Comparison of ENCODE assay signal across 8 cellular contexts in the genomic region with DNA sequence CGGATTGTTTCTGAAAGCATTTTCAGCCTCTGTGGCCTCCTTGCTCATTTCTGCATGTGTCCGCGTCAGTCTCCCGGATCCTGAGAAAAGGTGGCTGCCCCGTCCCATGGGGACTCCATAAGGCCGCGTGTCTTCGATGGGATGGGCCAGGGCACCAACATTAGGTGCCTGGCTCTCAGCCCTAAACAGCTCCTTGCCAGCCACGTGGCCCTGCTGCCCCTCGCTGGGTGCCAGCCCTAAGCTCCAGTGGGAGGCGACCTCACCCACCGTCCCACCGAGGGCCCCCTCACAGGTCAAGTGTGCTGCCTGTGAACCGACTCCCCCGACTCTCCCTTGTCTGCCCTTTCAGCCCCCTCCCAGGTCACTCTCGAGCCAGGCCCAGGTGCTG. TPM values are rescaled to one million over a fixed set of nuclear protein-coding genes. Genes with fewer than 3 reads are reported as not detected.
A peak's percentile ranks its signal among the peaks of the same experiment; 100 is the strongest.
DNase-seq lines count a peak whose midpoint lies in the region; ATAC-seq, FAIRE-seq and TF ChIP-seq lines count a peak whose summit lies in the region.

No MANE protein-coding gene starts in this region.

- H2AFZ ChIP-seq in GM23338 (peak overlapping the region; percentile 76), trophoblast cell (ENCODE audit: insufficient read depth, low read length, poor library complexity) (peak overlapping the region; percentile 61)

- no peak for TF ChIP-seq POLR2A in Peyer's patch (IDR thresholded peaks at IDR 0.05)
- TF ChIP-seq POLR2A in esophagus muscularis mucosa (IDR thresholded peaks at IDR 0.05; ENCODE audit: low read depth), result no peak

- intact Hi-C loops in esophagus muscularis mucosa (cut with DNase I), result loop anchor here (2.0 kb wide), 1 partner anchor 27 kb away; a partner anchor contains a TSS
- intact Hi-C loops in head of caudate nucleus (cut with DNase I), result no loop called here

- no peak overlapping the region for H2BK12ac ChIP-seq in trophoblast cell (ENCODE audit: low read length)

- TF ChIP-seq EP300 in esophagus muscularis mucosa (IDR thresholded peaks at IDR 0.05), result no peak

- peak overlapping the region; percentile 9 for H2BK120ac ChIP-seq in trophoblast cell (ENCODE audit: insufficient read depth, low read length, poor library complexity)

- WGBS in esophagus muscularis mucosa, result 0% methylated on average over 6 of the region's 16 CpGs
- no CpG with 5 or more reads among the region's 16 CpGs for WGBS in trophoblast cell (ENCODE audit: extremely low coverage, insufficient coverage, insufficient read length)

- peak overlapping the region; percentile 96 for H3K4me2 ChIP-seq in GM23338
- H3K4me2 ChIP-seq in trophoblast cell (ENCODE audit: low read length), result peak overlapping the region; percentile 81

- H3K4me3 ChIP-seq in GM23338 (peak overlapping the region; percentile 83), Peyer's patch (peak overlapping the region; percentile 68 to 96 (median 85)), esophagus muscularis mucosa (peak overlapping the region; percentile 89 to 95 (median 92)), trophoblast cell (ENCODE audit: low read depth, low read length) (peak overlapping the region; percentile 86)

- H3K27me3 Mint-ChIP-seq in GM23338 (ENCODE audit: insufficient read depth, low read depth, poor library complexity), result peaks cover 25% of the 10 kb centered on the region

- H3K79me1 ChIP-seq in trophoblast cell (ENCODE audit: low read length), result peaks cover 9% of the 10 kb centered on the region

- no peaks in the 10 kb centered on the region for H3K9me3 ChIP-seq in Peyer's patch
- H3K9me3 ChIP-seq in esophagus muscularis mucosa, result no peaks in the 10 kb centered on the region
- peaks cover 2% of the 10 kb centered on the region for H3K9me3 ChIP-seq in trophoblast cell (ENCODE audit: insufficient read depth, low read depth, low read length)

- H4K8ac ChIP-seq in trophoblast cell (ENCODE audit: low read depth, low read length), result peak overlapping the region; percentile 61

- peaks cover 13% of the 10 kb centered on the region for H3F3A ChIP-seq in GM23338 (replicated peaks; ENCODE audit: low read depth)

- peaks cover 13% of the 10 kb centered on the region; the same call in 1 of the 2 replicates for H3K79me2 ChIP-seq in GM23338 (replicated peaks; ENCODE audit: insufficient read depth)
- H3K79me2 ChIP-seq in trophoblast cell (ENCODE audit: control insufficient read depth, insufficient read depth, low read length, poor library complexity), result peaks cover 9% of the 10 kb centered on the region

- peaks cover 9% of the 10 kb centered on the region; the same call in 1 of the 2 replicates for H3K4me1 ChIP-seq in GM23338 (ENCODE audit: insufficient read depth)
- peaks cover 0 to 59% (median 15%) of the 10 kb centered on the region in 4 donors for H3K4me1 ChIP-seq in Peyer's patch
- peaks cover 31 to 48% (median 38%) of the 10 kb centered on the region in 4 donors for H3K4me1 ChIP-seq in esophagus muscularis mucosa
- peaks cover 11 to 13% of the 10 kb centered on the region in 2 experiments for H3K4me1 ChIP-seq in trophoblast cell (ENCODE audit: control insufficient read depth in 1 of 2, insufficient read depth in 2 of 2, low read length in 2 of 2)

- H3K36me3 ChIP-seq in GM23338 (ENCODE audit: insufficient read depth), result peaks cover 9% of the 10 kb centered on the region; the same call in 1 of the 2 replicates
- H3K36me3 ChIP-seq in Peyer's patch, result peaks cover 0 to 37% (median 0%) of the 10 kb centered on the region in 3 donors
- peaks cover 20 to 46% (median 39%) of the 10 kb centered on the region in 4 donors for H3K36me3 ChIP-seq in esophagus muscularis mucosa
- peaks cover 22 to 35% of the 10 kb centered on the region in 2 experiments for H3K36me3 ChIP-seq in trophoblast cell (ENCODE audit: control insufficient read depth in 1 of 2, insufficient read depth in 2 of 2, low read length in 2 of 2)

- H3K27me3 ChIP-seq in GM23338 (ENCODE audit: insufficient read depth) (no peaks in the 10 kb centered on the region), Peyer's patch (no peaks in the 10 kb centered on the region), esophagus muscularis mucosa (no peaks in the 10 kb centered on the region), trophoblast cell (ENCODE audit: insufficient read depth, low read length) (no peaks in the 10 kb centered on the region)

- peak overlapping the region; percentile 31; the same call in 1 of the 2 replicates for H3K27ac Mint-ChIP-seq in GM23338

- no peak; a peak in 1 of 4 replicates for TF ChIP-seq CTCF in GM23338 (conservative IDR thresholded peaks at IDR 0.05; ENCODE audit: low read depth in 2 of 2)
- TF ChIP-seq CTCF in Peyer's patch (IDR thresholded peaks at IDR 0.05), result no peak
- TF ChIP-seq CTCF in esophagus muscularis mucosa (IDR thresholded peaks at IDR 0.05), result no peak

- H4K91ac ChIP-seq in trophoblast cell (ENCODE audit: low read depth, low read length), result peak overlapping the region; percentile 95

- no peak overlapping the region for H3K23ac ChIP-seq in trophoblast cell (ENCODE audit: low read length)

- H3K4me1 Mint-ChIP-seq in GM23338, result peaks cover 22% of the 10 kb centered on the region

- H3K9me2 ChIP-seq in GM23338 (ENCODE audit: insufficient read depth), result no peaks in the 10 kb centered on the region

- H2BK5ac ChIP-seq in trophoblast cell (ENCODE audit: low read depth, low read length, poor library complexity), result peak overlapping the region; percentile 19

- H3K27ac ChIP-seq in GM23338 (ENCODE audit: low read depth) (0 out of 2 replicates have a peak overlapping the region, but pooled peaks have one; percentile 19), Peyer's patch (peak overlapping the region; percentile 95 to 98 (median 97)), esophagus muscularis mucosa (replicated peaks in 1 of 4) (peak overlapping the region; percentile 94 to 99 (median 97)), trophoblast cell (ENCODE audit: low read depth, low read length) (peak overlapping the region; percentile 20)

- H3K14ac ChIP-seq in trophoblast cell (ENCODE audit: low read length), result peak overlapping the region; percentile 95

- no peaks in the 10 kb centered on the region; the same call in 1 of the 3 replicates for H3K9me3 Mint-ChIP-seq in GM23338

- H3K36me3 Mint-ChIP-seq in GM23338 (ENCODE audit: low read depth), result peaks cover 47% of the 10 kb centered on the region

- peak overlapping the region; percentile 84 for H3K4me3 Mint-ChIP-seq in GM23338

- no peak for FAIRE-seq in GM19239 (lab: Jason Lieb, UNC)

- ATAC-seq in GM23338 (peak; percentile 3; the same call in 2 of the 3 replicates), HG02852 (IDR thresholded peaks at IDR 0.05; ENCODE audit: unreplicated experiment) (no peak)

- H3K9ac ChIP-seq in trophoblast cell (ENCODE audit: low read length), result peak overlapping the region; percentile 76

- H3K18ac ChIP-seq in trophoblast cell (ENCODE audit: low read length), result peak overlapping the region; percentile 60

- no peaks in the 10 kb centered on the region for H4K20me1 ChIP-seq in GM23338 (replicated peaks; ENCODE audit: insufficient read depth)

- peak overlapping the region; percentile 72 for H2AK5ac ChIP-seq in trophoblast cell (ENCODE audit: low read length)

- H4K12ac ChIP-seq in trophoblast cell (ENCODE audit: low read depth, low read length), result peak overlapping the region; percentile 94

- peak overlapping the region; percentile 56 for H3K4ac ChIP-seq in trophoblast cell (ENCODE audit: low read depth, low read length)

- DNase-seq in GM23338 (ENCODE audit: low spot score) (no peak), Peyer's patch (no peak), esophagus muscularis mucosa (ENCODE audit: extremely low spot score) (no peak), trophoblast cell (no peak), NOMO-1 (lab: John Stamatoyannopoulos, UW; ENCODE audit: unreplicated experiment in 2 of 2) (no peak), GM19239 (ENCODE audit: insufficient read length, low spot score) (no peak), head of caudate nucleus (no peak)

TF ChIP-seq in GM23338, 12 proteins besides CTCF, POLR2A, EP300 and RAD21 (continues in another document):
- TF ChIP-seq EZH2phosphoT487 (IDR thresholded peaks at IDR 0.05; ENCODE audit: unreplicated experiment), result no peak
- no peak for TF ChIP-seq JUNB (IDR thresholded peaks at IDR 0.05; ENCODE audit: unreplicated experiment)
- no peak for TF ChIP-seq ZNF114 (CRISPR knock-in tag; IDR thresholded peaks at IDR 0.05)
- TF ChIP-seq CREB1 (CRISPR knock-in tag; IDR thresholded peaks at IDR 0.05; ENCODE audit: low read depth), result no peak

RNA-seq across cellular contexts. Expression of a gene that starts 0.9 kb away (rescaled TPM):
- total RNA-seq in GM23338 (2014; rRNA removed; shearing (Covaris generic)), result 12.4 and 15.9 TPM in 2 replicates
- polyA plus RNA-seq in GM23338 (2016; fragmentation: Nextera tagmentation; extraction: Ambion mirVana), result 17.8 and 20.8 TPM in 2 replicates
- total RNA-seq in Peyer's patch (100 to 1,000 TPM; 180 to 441 (median 280) TPM), esophagus muscularis mucosa (10 to 100 TPM; 27.4 to 45.1 (median 37.5) TPM)
- polyA plus RNA-seq in trophoblast cell (2013), result 12.4 and 12.8 TPM in 2 replicates

RNA-seq across cellular contexts. Expression of a gene that starts 27.4 kb away (rescaled TPM):
- total RNA-seq in GM23338 (2014; rRNA removed; shearing (Covaris generic)), result 304 and 345 TPM in 2 replicates
- 579 and 599 TPM in 2 replicates for polyA plus RNA-seq in GM23338 (2016; fragmentation: Nextera tagmentation; extraction: Ambion mirVana)
- total RNA-seq in Peyer's patch (100 to 1,000 TPM in 1 of 4 donors, 10 to 100 TPM in 3; 74.8 to 135 (median 81.4) TPM), esophagus muscularis mucosa (100 to 1,000 TPM in 3 of 4 donors, 10 to 100 TPM in 1; 98.4 to 135 (median 104) TPM)
- polyA plus RNA-seq in trophoblast cell (2013), result 170 and 172 TPM in 2 replicates

RNA-seq across cellular contexts. Expression of a gene that starts 44.6 kb away (rescaled TPM):
- total RNA-seq in GM23338 (2014; rRNA removed; shearing (Covaris generic)), result 0.07 and 0.08 TPM in 2 replicates
- polyA plus RNA-seq in GM23338 (2016; fragmentation: Nextera tagmentation; extraction: Ambion mirVana), result not detected in 2 replicates
- total RNA-seq in Peyer's patch, result not detected
- total RNA-seq in esophagus muscularis mucosa, result not detected
- not detected in 2 replicates for polyA plus RNA-seq in trophoblast cell (2013)

Comparison
In these comparisons a context has a peak if more than half of its experiments do, and no peak if none do; other contexts are left out.
1. H3K27ac ChIP-seq: peak in every context shown above with its lines; median percentile 97 in Peyer's patch; 97 in esophagus muscularis mucosa; 20 in trophoblast cell; 19 in GM23338.